Comparison of ENCODE assay signal across 33 cellular contexts in genomic region chr1:111163363-111163762, GRCh38. TPM values are rescaled to one million over a fixed set of nuclear protein-coding genes. Genes with fewer than 3 reads are reported as not detected.
"Had no signal": no experiment of that assay in that cellular context is flagged by ENCODE, and none has a peak within 500 bp of the region (broad histone marks: within the 10 kb centered on the region; RNA-seq: fewer than 3 reads in every experiment).

No MANE protein-coding gene starts in this region.

- DNase-seq: activated CD4-positive, alpha-beta memory T cell treated with anti-CD3 and anti-CD28 coated beads, Interleukin-2, amount 10 ng/mL, durations not matched to agents 7 days and 5 days; activated CD4-positive, alpha-beta T cell treated with anti-CD3 and anti-CD28 coated beads for 1 hour; activated CD4-positive, alpha-beta T cell treated with anti-CD3 and anti-CD28 coated beads for 48 hours; activated CD4-positive, CD25-positive, alpha-beta regulatory T cell; activated CD8-positive, alpha-beta memory T cell treated with anti-CD3 and anti-CD28 coated beads for 24 hours; activated CD8-positive, alpha-beta memory T cell treated with anti-CD3 and anti-CD28 coated beads, Interleukin-2, amount 10 ng/mL, durations not matched to agents 7 days and 5 days; activated CD8-positive, alpha-beta memory T cell treated with anti-CD3 and anti-CD28 coated beads, Interleukin-2, amount 50 U/mL, for 48 hours; activated effector memory CD4-positive, alpha-beta T cell treated with anti-CD3 and anti-CD28 coated beads, Interleukin-2, amount 50 U/mL, for 16 hours; activated naive CD4-positive, alpha-beta T cell; activated naive CD4-positive, alpha-beta T cell treated with anti-CD3 and anti-CD28 coated beads, Interleukin-2, amount 50 U/mL, for 16 hours; activated naive CD8-positive, alpha-beta T cell treated with anti-CD3 and anti-CD28 coated beads for 36 hours; activated T-cell treated with anti-CD3 and anti-CD28 coated beads, Interleukin-2, amount 50 U/mL, for 1 hour; activated T-cell treated with anti-CD3 and anti-CD28 coated beads, Interleukin-2, amount 50 U/mL, for 72 hours; amniotic stem cell; aorta; cerebellar nuclear complex; KG1; MM.1S; MV-4-11; NCI-H1092; NCI-H1436 treated with DMSO at 0.1 percent for 48 hours; NCI-H1694 treated with DMSO at 0.1 percent for 48 hours; NCI-H2029; NCI-H345; NCI-H524 treated with DMSO at 0.1 percent for 48 hours; Peyer's patch; RPMI8226; SJCRH30; T1000; WERI-Rb-1 had no signal

- H3K9me3 ChIP-seq: Peyer's patch, SJCRH30 had no signal

- H3K27ac ChIP-seq: cardiac muscle cell, Peyer's patch, SJCRH30, SK-N-MC, WERI-Rb-1 had no signal

- H3K4me3 ChIP-seq: cardiac muscle cell, Peyer's patch, SJCRH30, SK-N-MC had no signal

- ATAC-seq: activated CD8-positive, alpha-beta memory T cell treated with anti-CD3 and anti-CD28 coated beads, Interleukin-2, amount 10 ng/mL, durations not matched to agents 7 days and 5 days; activated T-cell treated with anti-CD3 and anti-CD28 coated beads, Interleukin-2, amount 50 U/mL, for 72 hours; activated T-helper 17 cell treated with anti-CD3 and anti-CD28 coated beads, Interleukin-2, amount 50 U/mL, for 72 hours had no signal

- H3K27me3 ChIP-seq: cardiac muscle cell, Peyer's patch, SJCRH30 had no signal

RNA-seq across cellular contexts. Expression of gene DENND2D, which starts 37.1 kb away (rescaled TPM):
- total RNA-seq: SJCRH30 had no signal
